23 cellular contexts compared by ENCODE assay signal in the genomic region with DNA sequence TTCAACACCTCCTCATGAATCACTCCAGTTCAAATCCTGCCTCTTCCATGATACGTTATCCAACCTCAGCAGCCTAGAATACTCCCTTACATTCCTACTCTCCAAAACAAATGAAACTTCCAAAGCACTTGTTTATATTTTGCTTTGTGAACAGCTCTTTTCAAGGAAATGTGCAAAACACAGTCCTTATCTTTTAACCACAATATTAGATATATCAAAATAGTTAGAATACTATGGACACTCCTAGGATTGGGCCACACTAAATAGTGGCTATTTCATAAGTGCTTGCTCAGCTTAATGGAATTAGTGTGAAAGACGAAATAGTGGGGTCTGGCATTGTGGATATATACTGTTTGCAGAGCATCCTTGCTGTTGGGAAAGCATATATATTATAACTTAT.
DNase-seq lines count a peak whose midpoint lies in the region; ATAC-seq, FAIRE-seq and TF ChIP-seq lines count a peak whose summit lies in the region.
"Had no signal": no experiment of that assay in that cellular context is flagged by ENCODE, and none has a peak within 500 bp of the region (broad histone marks: within the 10 kb centered on the region; RNA-seq: fewer than 3 reads in every experiment).

No MANE protein-coding gene starts in this region.

- in situ Hi-C loops in IMR-90 (cut with MboI; ENCODE audit: low sequenced_read_pairs), result no loop called here

- H3K4me3 ChIP-seq in IMR-90 (ENCODE audit: insufficient read depth, low read depth, low read length) (no peak overlapping the region), astrocyte (ENCODE audit: insufficient read depth, low read depth, low read length) (no peak overlapping the region), fibroblast of lung (replicated peaks in 1 of 4; ENCODE audit: control extremely low read depth in 1 of 4, insufficient read depth in 1 of 4, low read depth in 3 of 4, low read length in 4 of 4) (no peak overlapping the region)
- H3K4me3 ChIP-seq: BLaER1, GM12878, GM23338 had no signal

- FAIRE-seq in astrocyte (lab: Jason Lieb, UNC), result no peak
- FAIRE-seq: A204.1, GM12878, H54 had no signal

- no peak overlapping the region for H2AFZ ChIP-seq in IMR-90 (replicated peaks; ENCODE audit: low read length, poor library complexity)
- no peak overlapping the region for H2AFZ ChIP-seq in astrocyte (ENCODE audit: low read depth, low read length)
- H2AFZ ChIP-seq in fibroblast of lung (ENCODE audit: low read length), result no peak overlapping the region
- H2AFZ ChIP-seq: GM23338 had no signal

- no peak overlapping the region for H3K27ac Mint-ChIP-seq in astrocyte (ENCODE audit: unreplicated experiment)
- H3K27ac Mint-ChIP-seq: CD14-positive monocyte; CD4-positive, alpha-beta memory T cell; GM23338; IgD-negative memory B cell had no signal

- H3K27me3 Mint-ChIP-seq in astrocyte (ENCODE audit: low read depth, unreplicated experiment), result no peaks in the 10 kb centered on the region
- H3K27me3 Mint-ChIP-seq: IgD-negative memory B cell had no signal

- H2BK20ac ChIP-seq in IMR-90 (ENCODE audit: low read depth, low read length), result no peak overlapping the region

- peak; percentile 27 for DNase-seq in IMR-90
- DNase-seq in astrocyte (ENCODE audit: low read depth), result peak; percentile 70
- DNase-seq in fibroblast of lung (ENCODE audit: low read depth in 2 of 2), result peak; percentile 6 to 73
- DNase-seq in iris pigment epithelial cell (ENCODE audit: low read depth), result peak; percentile 29
- no peak for DNase-seq in NCI-H2107 (lab: John Stamatoyannopoulos, UW)
- DNase-seq: CD4-positive, alpha-beta memory T cell; DMS 273 treated with DMSO at 0.1 percent for 48 hours; DMS53; DND-41; EL; HCEC 1CT; KG1 had no signal

- H3K36me3 Mint-ChIP-seq in astrocyte (ENCODE audit: low read depth, unreplicated experiment), result no peaks in the 10 kb centered on the region
- H3K36me3 Mint-ChIP-seq: CD14-positive monocyte; CD4-positive, alpha-beta memory T cell had no signal

- H3K4me2 ChIP-seq in IMR-90 (ENCODE audit: low read depth, low read length) (no peak overlapping the region), astrocyte (ENCODE audit: low read length) (no peak overlapping the region), fibroblast of lung (ENCODE audit: extremely low read depth, insufficient read depth, low read length) (no peak overlapping the region)
- H3K4me2 ChIP-seq: BLaER1, GM23338 had no signal

- no peak overlapping the region for H3K4ac ChIP-seq in IMR-90 (ENCODE audit: low read depth, low read length)

- H3K79me2 ChIP-seq in astrocyte (ENCODE audit: insufficient read depth, low read length) (no peaks in the 10 kb centered on the region), fibroblast of lung (ENCODE audit: control insufficient read depth, insufficient read depth, low read length) (no peaks in the 10 kb centered on the region)

- no peak for TF ChIP-seq POLR2A in IMR-90 (IDR thresholded peaks at IDR 0.05; ENCODE audit: low read depth, low read length)

- H2AK5ac ChIP-seq in IMR-90 (ENCODE audit: low read depth, low read length), result no peak overlapping the region

- H3K4me1 ChIP-seq in IMR-90 (ENCODE audit: control insufficient read depth, insufficient read depth, low read length) (no peaks in the 10 kb centered on the region), astrocyte (ENCODE audit: insufficient read depth, low read length) (peaks cover 8% of the 10 kb centered on the region), fibroblast of lung (ENCODE audit: control insufficient read depth, extremely low read depth, insufficient read depth, low read length) (no peaks in the 10 kb centered on the region)
- H3K4me1 ChIP-seq: BLaER1 had no signal

- ATAC-seq in IMR-90 (ENCODE audit: low read depth) (peak; percentile 68), GM21528 (IDR thresholded peaks at IDR 0.05; ENCODE audit: low FRiP score, unreplicated experiment) (no peak), GM19328 (IDR thresholded peaks at IDR 0.05; ENCODE audit: unreplicated experiment) (no peak), HG02870 (IDR thresholded peaks at IDR 0.05; ENCODE audit: unreplicated experiment) (no peak)
- ATAC-seq: GM12878, GM23338 had no signal

- intact Hi-C loops in IMR-90 (cut with micrococcal nuclease), result no loop called here

- no peak overlapping the region for H4K91ac ChIP-seq in IMR-90 (ENCODE audit: insufficient read depth, low read depth, low read length)

- TF ChIP-seq RAD21 in IMR-90 (IDR thresholded peaks at IDR 0.05; ENCODE audit: low read length), result no peak

- H4K5ac ChIP-seq in IMR-90 (ENCODE audit: low read depth, low read length), result no peak overlapping the region

- H3K79me1 ChIP-seq in IMR-90 (ENCODE audit: low read depth in 1 of 2, low read length in 2 of 2), result no peaks in the 10 kb centered on the region

- no peak overlapping the region for H3K27ac ChIP-seq in IMR-90 (ENCODE audit: insufficient read depth, low read length)
- no peak overlapping the region for H3K27ac ChIP-seq in astrocyte (ENCODE audit: low read depth, low read length)
- no peak overlapping the region for H3K27ac ChIP-seq in fibroblast of lung (ENCODE audit: insufficient read depth, low read length)
- H3K27ac ChIP-seq: BLaER1, HL-60 had no signal

- H3K27me3 ChIP-seq in IMR-90 (ENCODE audit: control insufficient read depth, insufficient read depth, low read length) (no peaks in the 10 kb centered on the region), astrocyte (ENCODE audit: insufficient read depth, low read length) (no peaks in the 10 kb centered on the region), fibroblast of lung (ENCODE audit: control insufficient read depth, insufficient read depth, low read length) (no peaks in the 10 kb centered on the region)
- H3K27me3 ChIP-seq: BLaER1 had no signal

- no peaks in the 10 kb centered on the region for H3K36me3 ChIP-seq in IMR-90 (ENCODE audit: control insufficient read depth, insufficient read depth, low read length)
- no peaks in the 10 kb centered on the region for H3K36me3 ChIP-seq in astrocyte (ENCODE audit: insufficient read depth, low read length)
- no peaks in the 10 kb centered on the region for H3K36me3 ChIP-seq in fibroblast of lung (ENCODE audit: control insufficient read depth, insufficient read depth, low read length)
- H3K36me3 ChIP-seq: BLaER1 had no signal

- H3K9me3 Mint-ChIP-seq in astrocyte (ENCODE audit: unreplicated experiment), result no peaks in the 10 kb centered on the region
- H3K9me3 Mint-ChIP-seq: GM23338 had no signal

- no peak overlapping the region for H3K23ac ChIP-seq in IMR-90 (ENCODE audit: low read depth, low read length)

- H3K56ac ChIP-seq in IMR-90 (ENCODE audit: extremely low read depth, insufficient read depth, low read length), result no peak overlapping the region

- H3K9ac ChIP-seq in IMR-90 (ENCODE audit: low read depth, low read length) (no peak overlapping the region), astrocyte (ENCODE audit: low read length) (no peak overlapping the region), fibroblast of lung (ENCODE audit: insufficient read depth, low read length) (no peak overlapping the region)
- H3K9ac ChIP-seq: BLaER1 had no signal

- no peak overlapping the region for H2BK5ac ChIP-seq in IMR-90 (ENCODE audit: low read depth, low read length, poor library complexity, severe bottlenecking)

- no peak overlapping the region for H2BK120ac ChIP-seq in IMR-90 (ENCODE audit: low read depth, low read length)

- no peak overlapping the region for H2BK15ac ChIP-seq in IMR-90 (ENCODE audit: low read depth, low read length)

- H3K14ac ChIP-seq in IMR-90 (replicated peaks; ENCODE audit: low read depth, low read length), result no peak overlapping the region

- H2AK9ac ChIP-seq in IMR-90 (replicated peaks; ENCODE audit: low read depth, low read length, poor library complexity), result no peak overlapping the region

- POLR2A ChIA-PET in IMR-90 (lab: Charles Lee; ENCODE audit: unreplicated experiment), result no interaction called here

- no peak overlapping the region for H4K8ac ChIP-seq in IMR-90 (ENCODE audit: low read depth in 2 of 2, low read length in 2 of 2)

- dilution Hi-C loops in IMR-90 (cut with HindIII; ENCODE audit: low sequenced_read_pairs, unreplicated experiment), result no loop called here

- no peak overlapping the region for H3K4me3 Mint-ChIP-seq in astrocyte (ENCODE audit: unreplicated experiment)
- H3K4me3 Mint-ChIP-seq: CD14-positive monocyte; CD4-positive, alpha-beta memory T cell; GM23338; IgD-negative memory B cell had no signal

- no peak for TF ChIP-seq CTCF in IMR-90 (conservative IDR thresholded peaks at IDR 0.05; ENCODE audit: low read depth, low read length)
- TF ChIP-seq CTCF in astrocyte (IDR thresholded peaks at IDR 0.05; ENCODE audit: insufficient read depth, low read depth, low read length), result no peak
- no peak for TF ChIP-seq CTCF in fibroblast of lung (conservative IDR thresholded peaks at IDR 0.05 in 1 of 2, IDR thresholded peaks at IDR 0.05 in 1 of 2; ENCODE audit: low read depth in 1 of 2, low read length in 2 of 2)

- H3K9me3 ChIP-seq in IMR-90 (ENCODE audit: control insufficient read depth, insufficient read depth, low read length) (no peaks in the 10 kb centered on the region), astrocyte (ENCODE audit: insufficient read depth, low read depth, low read length) (no peaks in the 10 kb centered on the region), fibroblast of lung (ENCODE audit: control insufficient read depth, insufficient read depth, low read depth, low read length) (no peaks in the 10 kb centered on the region)
- H3K9me3 ChIP-seq: BLaER1 had no signal

- H3K9me1 ChIP-seq in IMR-90 (ENCODE audit: insufficient read depth, low read length), result no peaks in the 10 kb centered on the region

- no peaks in the 10 kb centered on the region for H4K20me1 ChIP-seq in IMR-90 (ENCODE audit: insufficient read depth, low read length)
- H4K20me1 ChIP-seq in astrocyte (ENCODE audit: insufficient read depth, low read length), result no peaks in the 10 kb centered on the region
- H4K20me1 ChIP-seq in fibroblast of lung (ENCODE audit: control insufficient read depth, extremely low read depth, insufficient read depth, low read length), result no peaks in the 10 kb centered on the region
- H4K20me1 ChIP-seq: BLaER1 had no signal

- CTCF ChIA-PET in IMR-90 (lab: Yijun Ruan, JAX), result no interaction called here

- 60% methylated on average over 1 of the region's 2 CpGs; no CpG with 5 or more reads in 1 of the 2 experiments for WGBS in IMR-90 (ENCODE audit: extremely low coverage in 2 of 2, insufficient read length in 1 of 2), 2 experiments

- BruUV-seq in IMR-90 (replicated peaks; lab: Mats Ljungman, UMichigan), result no TSS peak

- H3K4me1 Mint-ChIP-seq in astrocyte (ENCODE audit: low read depth, unreplicated experiment), result peaks cover 11% of the 10 kb centered on the region
- H3K4me1 Mint-ChIP-seq: CD4-positive, alpha-beta memory T cell; IgD-negative memory B cell had no signal

- no peak overlapping the region for H3K18ac ChIP-seq in IMR-90 (ENCODE audit: low read depth, low read length)

TF ChIP-seq in IMR-90, 13 proteins besides CTCF, POLR2A, EP300 and RAD21:
- no peak for TF ChIP-seq FOS (IDR thresholded peaks at IDR 0.05; ENCODE audit: low read depth, low read length)
- TF ChIP-seq MAFK (IDR thresholded peaks at IDR 0.05; ENCODE audit: low read depth, low read length), result peak; percentile 56
